8 cellular contexts compared by ENCODE assay signal in genomic region chr11:808427-809286, GRCh38. TPM values are rescaled to one million over a fixed set of nuclear protein-coding genes. Genes with fewer than 3 reads are reported as not detected.
DNase-seq lines count a peak whose midpoint lies in the region; ATAC-seq and TF ChIP-seq lines count a peak whose summit lies in the region.

No MANE protein-coding gene starts in this region.

- peak overlapping the region; percentile 91 for H3K9ac ChIP-seq in OCI-LY1 (ENCODE audit: low read length)
- peak overlapping the region; percentile 98 for H3K9ac ChIP-seq in muscle layer of colon (ENCODE audit: low read length)

- intact Hi-C loops in activated CD4-positive, alpha-beta T cell treated with anti-CD3 and anti-CD28 coated beads for 36 hours (cut with DNase I, micrococcal nuclease), result loop anchor here (1.0 to 2.0 kb wide), 16 partner anchors 10 to 601 kb away; partner anchors contain the start of genes POLR2L (in 2 of the 2), TSPAN4 (in 2 of the 2), AP2A2 (in 1 of the 2) and BET1L (in 1 of the 2)

- H3K9me3 Mint-ChIP-seq in activated CD4-positive, alpha-beta T cell treated with anti-CD3 and anti-CD28 coated beads for 36 hours (ENCODE audit: low read depth), result no peaks in the 10 kb centered on the region

- ATAC-seq in activated CD4-positive, alpha-beta T cell treated with anti-CD3 and anti-CD28 coated beads for 36 hours, result peak; percentile 0

- no peaks in the 10 kb centered on the region for H3K9me2 ChIP-seq in OCI-LY1 (ENCODE audit: low read depth, low read length)

- CTCF ChIA-PET in activated CD4-positive, alpha-beta T cell treated with anti-CD3 and anti-CD28 coated beads for 36 hours (lab: Charles Lee), result interaction anchor here (0.8 to 1.2 kb wide), 3 partner anchors 10 to 31 kb away, joined by 3 read pairs; partner anchors contain the start of gene PNPLA2

- POLR2A ChIA-PET in activated CD4-positive, alpha-beta T cell treated with anti-CD3 and anti-CD28 coated beads for 36 hours (lab: Charles Lee), result interaction anchor here (0.7 to 2.0 kb wide), 3 partner anchors 11 to 33 kb away, joined by 3 to 24 read pairs (median 10); partner anchors contain the start of gene PNPLA2

- no peak overlapping the region for H2AFZ ChIP-seq in OCI-LY1 (ENCODE audit: low read length)

- H3K27ac ChIP-seq in OCI-LY1 (ENCODE audit: low read depth, low read length, poor library complexity, severe bottlenecking) (peak overlapping the region; percentile 89), cingulate gyrus (ENCODE audit: low read depth, low read length) (peak overlapping the region; percentile 99), muscle layer of colon (ENCODE audit: low read depth, low read length) (peak overlapping the region; percentile 89)

- peaks cover 53% of the 10 kb centered on the region for H3K4me1 ChIP-seq in OCI-LY1 (ENCODE audit: insufficient read depth, low read length, severe bottlenecking)
- H3K4me1 ChIP-seq in muscle layer of colon (ENCODE audit: insufficient read depth, low read length), result peaks cover 34% of the 10 kb centered on the region

- H3K36me3 Mint-ChIP-seq in activated CD4-positive, alpha-beta T cell treated with anti-CD3 and anti-CD28 coated beads for 36 hours (ENCODE audit: low read depth), result peaks cover 32% of the 10 kb centered on the region

- no peaks in the 10 kb centered on the region for H3K27me3 Mint-ChIP-seq in activated CD4-positive, alpha-beta T cell treated with anti-CD3 and anti-CD28 coated beads for 36 hours

- peak overlapping the region; percentile 83 for H3K4me3 ChIP-seq in OCI-LY1 (ENCODE audit: low read depth, low read length, poor library complexity, severe bottlenecking)
- peak overlapping the region; percentile 78 to 82 for H3K4me3 ChIP-seq in muscle layer of colon (ENCODE audit: low read depth in 1 of 2, low read length in 2 of 2)

- H3K4me1 Mint-ChIP-seq in activated CD4-positive, alpha-beta T cell treated with anti-CD3 and anti-CD28 coated beads for 36 hours, result peaks cover 34% of the 10 kb centered on the region

- H4K20me1 ChIP-seq in OCI-LY1 (ENCODE audit: insufficient read depth, low read length), result no peaks in the 10 kb centered on the region

- peak overlapping the region; percentile 94 for H3K4me3 Mint-ChIP-seq in activated CD4-positive, alpha-beta T cell treated with anti-CD3 and anti-CD28 coated beads for 36 hours

- H3K9me3 ChIP-seq in OCI-LY1 (ENCODE audit: low read length) (no peaks in the 10 kb centered on the region), muscle layer of colon (ENCODE audit: low read length) (no peaks in the 10 kb centered on the region)

- peak; percentile 64 for DNase-seq in activated CD4-positive, alpha-beta T cell treated with anti-CD3 and anti-CD28 coated beads for 36 hours
- DNase-seq in activated CD4-positive, alpha-beta T cell treated with anti-CD3 and anti-CD28 coated beads, Interleukin-2, amount 50 U/mL, for 4 hours, result no peak
- DNase-seq in NCI-H146 treated with DMSO at 0.1 percent for 48 hours (lab: John Stamatoyannopoulos, UW; ENCODE audit: unreplicated experiment), result no peak
- DNase-seq in occipital lobe (lab: John Stamatoyannopoulos, UW), result no peak
- no peak for DNase-seq in putamen (ENCODE audit: low spot score)

- peaks cover 15% of the 10 kb centered on the region for H3K79me2 ChIP-seq in OCI-LY1 (ENCODE audit: insufficient read depth, low read length)

- H3F3A ChIP-seq in OCI-LY1 (ENCODE audit: insufficient read depth, low read length), result no peaks in the 10 kb centered on the region; the same call in 1 of the 2 replicates

- H3K4me2 ChIP-seq in OCI-LY1 (ENCODE audit: low read length), result peak overlapping the region; percentile 88

- H3K27me3 ChIP-seq in OCI-LY1 (ENCODE audit: insufficient read depth, low read length) (no peaks in the 10 kb centered on the region), muscle layer of colon (ENCODE audit: control insufficient read depth in 1 of 2, insufficient read depth in 2 of 2, low read length in 2 of 2) (no peaks in the 10 kb centered on the region)

- TF ChIP-seq CTCF in OCI-LY1 (IDR thresholded peaks at IDR 0.05; ENCODE audit: low read length), result peak; percentile 21; the same call in 1 of the 2 replicates

- H3K36me3 ChIP-seq in OCI-LY1 (ENCODE audit: insufficient read depth, low read length) (peaks cover 36% of the 10 kb centered on the region), muscle layer of colon (ENCODE audit: insufficient read depth, low read length) (peaks cover 26% of the 10 kb centered on the region)

- peak overlapping the region; percentile 97 for H3K27ac Mint-ChIP-seq in activated CD4-positive, alpha-beta T cell treated with anti-CD3 and anti-CD28 coated beads for 36 hours

RNA-seq across cellular contexts. Expression of gene RPLP2, which starts 1.1 kb away (rescaled TPM):
- 1,000 to 10,000 TPM; 2,132 to 3,230 TPM for total RNA-seq in activated CD4-positive, alpha-beta T cell treated with anti-CD3 and anti-CD28 coated beads for 36 hours
- total RNA-seq in occipital lobe, result 227 TPM

RNA-seq across cellular contexts. Expression of gene PIDD1, which starts 3.6 kb away (rescaled TPM):
- total RNA-seq in activated CD4-positive, alpha-beta T cell treated with anti-CD3 and anti-CD28 coated beads for 36 hours, result 10 to 100 TPM; 21.1 to 29.1 TPM
- 5.1 TPM for total RNA-seq in occipital lobe

RNA-seq across cellular contexts. Expression of gene PNPLA2, which starts 10.1 kb away (rescaled TPM):
- 10 to 100 TPM; 24.7 to 26.2 TPM for total RNA-seq in activated CD4-positive, alpha-beta T cell treated with anti-CD3 and anti-CD28 coated beads for 36 hours
- 5.3 TPM for total RNA-seq in occipital lobe

RNA-seq across cellular contexts. Expression of gene SLC25A22, which starts 10.6 kb away (rescaled TPM):
- total RNA-seq in activated CD4-positive, alpha-beta T cell treated with anti-CD3 and anti-CD28 coated beads for 36 hours, result 10 to 100 TPM; 33.9 to 36.6 TPM
- total RNA-seq in occipital lobe, result 15.0 TPM

RNA-seq across cellular contexts. Expression of gene CEND1, which starts 18.8 kb away (rescaled TPM):
- total RNA-seq in activated CD4-positive, alpha-beta T cell treated with anti-CD3 and anti-CD28 coated beads for 36 hours, result 1 to 10 TPM in 1 of 2 experiments, under 1 TPM in 1; 0.50 to 1.1 TPM
- 5.9 TPM for total RNA-seq in occipital lobe
